ENCODE assay signal across 1 cellular context in genomic region chr9:2241875-2242741, GRCh38.
TF ChIP-seq lines count a peak whose summit lies in the region.

No MANE protein-coding gene starts in this region.

TF ChIP-seq in SK-N-SH, 30 proteins besides CTCF, POLR2A, EP300 and RAD21 (continued from another document):
- TF ChIP-seq SIN3A (IDR thresholded peaks at IDR 0.05; ENCODE audit: borderline replicate concordance, low read depth, low read length) (peak; percentile 60; the same call in 1 of the 2 replicates), FOSL2 (IDR thresholded peaks at IDR 0.05; ENCODE audit: borderline replicate concordance, low read depth) (no peak), GATA2 (CRISPR knock-in tag; IDR thresholded peaks at IDR 0.05) (no peak; the same call in 1 of the 2 replicates)
